ENCODE assay signal across 19 cellular contexts in the genomic region with DNA sequence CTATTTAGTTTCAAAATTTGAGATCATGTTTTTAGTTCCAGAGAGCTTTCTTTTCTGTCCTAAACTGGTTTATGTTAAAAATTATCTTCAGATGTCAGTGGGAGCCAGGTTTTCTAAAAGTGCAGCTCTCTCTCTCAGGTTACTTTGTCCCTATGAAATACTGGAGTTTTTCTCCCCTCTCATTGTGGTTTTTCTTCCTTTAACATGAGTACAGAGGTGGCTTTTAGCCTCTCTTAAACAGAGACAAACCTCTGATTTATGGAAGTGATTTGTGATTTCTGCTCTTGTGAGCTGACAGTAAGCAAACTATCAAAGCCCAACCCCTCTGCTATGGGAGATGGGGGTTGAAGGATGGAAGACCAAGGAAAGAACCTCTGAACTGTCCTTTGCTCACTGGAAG.
"Had no signal": no experiment of that assay in that cellular context is flagged by ENCODE, and none has a peak within 500 bp of the region (broad histone marks: within the 10 kb centered on the region; RNA-seq: fewer than 3 reads in every experiment).

No MANE protein-coding gene starts in this region.

- H3K27ac Mint-ChIP-seq: activated CD4-positive, alpha-beta memory T cell treated with anti-CD3 and anti-CD28 coated beads for 36 hours; activated CD8-positive, alpha-beta memory T cell treated with anti-CD3 and anti-CD28 coated beads, Interleukin-2, amount 10 ng/mL, durations not matched to agents 7 days and 5 days; activated naive CD4-positive, alpha-beta T cell treated with anti-CD3 and anti-CD28 coated beads, Interleukin-2, amount 50 U/mL, for 24 hours; activated T-cell treated with anti-CD3 and anti-CD28 coated beads, Interleukin-2, amount 50 U/mL, for 24 hours; stimulated activated naive B cell treated with anti-CD40 and anti-IgM and Interleukin-4, amounts not matched to agents 10 μg/mL and 1 μg/mL and 100 μg/mL, for 72 hours had no signal

- DNase-seq: activated CD4-positive, alpha-beta memory T cell treated with anti-CD3 and anti-CD28 coated beads for 36 hours; activated CD8-positive, alpha-beta memory T cell treated with anti-CD3 and anti-CD28 coated beads, Interleukin-2, amount 10 ng/mL, durations not matched to agents 7 days and 5 days; activated effector memory CD4-positive, alpha-beta T cell treated with anti-CD3 and anti-CD28 coated beads, Interleukin-2, amount 50 U/mL, for 16 hours; activated T-cell treated with anti-CD3 and anti-CD28 coated beads, Interleukin-2, amount 50 U/mL, for 24 hours; adrenal gland; central memory CD4-positive, alpha-beta T cell; colonic mucosa; hypothalamus; kidney; left ventricle myocardium superior; mesendoderm; pancreas; stimulated activated CD4-positive, alpha-beta T cell treated with anti-CD3 and anti-CD28 coated beads, Interleukin-2, amount 100 ng/mL, for 48 hours; stimulated activated naive B cell treated with anti-CD40 and anti-IgM and Interleukin-4, amounts not matched to agents 10 μg/mL and 1 μg/mL and 100 μg/mL, for 72 hours; tibial artery had no signal

- H3K36me3 ChIP-seq: adrenal gland, colonic mucosa, esophagus muscularis mucosa, pancreas, tibial artery had no signal

- H3K9me3 ChIP-seq: adrenal gland, colonic mucosa, esophagus muscularis mucosa, pancreas, tibial artery had no signal

- H3K36me3 Mint-ChIP-seq: activated CD4-positive, alpha-beta memory T cell treated with anti-CD3 and anti-CD28 coated beads for 36 hours; activated CD8-positive, alpha-beta memory T cell treated with anti-CD3 and anti-CD28 coated beads, Interleukin-2, amount 10 ng/mL, durations not matched to agents 7 days and 5 days; activated naive CD4-positive, alpha-beta T cell treated with anti-CD3 and anti-CD28 coated beads, Interleukin-2, amount 50 U/mL, for 24 hours; stimulated activated naive B cell treated with anti-CD40 and anti-IgM and Interleukin-4, amounts not matched to agents 10 μg/mL and 1 μg/mL and 100 μg/mL, for 72 hours had no signal

- H3K27me3 ChIP-seq: adrenal gland, colonic mucosa, esophagus muscularis mucosa, pancreas, tibial artery had no signal

- H3K27ac ChIP-seq: adrenal gland, colonic mucosa, esophagus muscularis mucosa, pancreas, tibial artery, VCaP had no signal

- H3K4me3 ChIP-seq: adrenal gland, colonic mucosa, esophagus muscularis mucosa, pancreas, tibial artery had no signal

- H3K4me1 ChIP-seq: adrenal gland, colonic mucosa, esophagus muscularis mucosa, pancreas, tibial artery had no signal

- H3K9me3 Mint-ChIP-seq: activated CD4-positive, alpha-beta memory T cell treated with anti-CD3 and anti-CD28 coated beads for 36 hours; activated naive CD4-positive, alpha-beta T cell treated with anti-CD3 and anti-CD28 coated beads, Interleukin-2, amount 50 U/mL, for 24 hours; activated T-cell treated with anti-CD3 and anti-CD28 coated beads, Interleukin-2, amount 50 U/mL, for 24 hours; neural crest cell had no signal

- H3K4me3 Mint-ChIP-seq: activated CD4-positive, alpha-beta memory T cell treated with anti-CD3 and anti-CD28 coated beads for 36 hours; activated CD8-positive, alpha-beta memory T cell treated with anti-CD3 and anti-CD28 coated beads, Interleukin-2, amount 10 ng/mL, durations not matched to agents 7 days and 5 days; activated naive CD4-positive, alpha-beta T cell treated with anti-CD3 and anti-CD28 coated beads, Interleukin-2, amount 50 U/mL, for 24 hours; activated T-cell treated with anti-CD3 and anti-CD28 coated beads, Interleukin-2, amount 50 U/mL, for 24 hours; neural crest cell; stimulated activated naive B cell treated with anti-CD40 and anti-IgM and Interleukin-4, amounts not matched to agents 10 μg/mL and 1 μg/mL and 100 μg/mL, for 72 hours had no signal

- H3K4me1 Mint-ChIP-seq: activated CD8-positive, alpha-beta memory T cell treated with anti-CD3 and anti-CD28 coated beads, Interleukin-2, amount 10 ng/mL, durations not matched to agents 7 days and 5 days; activated naive CD4-positive, alpha-beta T cell treated with anti-CD3 and anti-CD28 coated beads, Interleukin-2, amount 50 U/mL, for 24 hours; stimulated activated naive B cell treated with anti-CD40 and anti-IgM and Interleukin-4, amounts not matched to agents 10 μg/mL and 1 μg/mL and 100 μg/mL, for 72 hours had no signal

- ATAC-seq: activated CD8-positive, alpha-beta memory T cell treated with anti-CD3 and anti-CD28 coated beads, Interleukin-2, amount 10 ng/mL, durations not matched to agents 7 days and 5 days; left ventricle myocardium superior; pancreas; stimulated activated naive B cell treated with anti-CD40 and anti-IgM and Interleukin-4, amounts not matched to agents 10 μg/mL and 1 μg/mL and 100 μg/mL, for 72 hours had no signal
